In the genomic region with DNA sequence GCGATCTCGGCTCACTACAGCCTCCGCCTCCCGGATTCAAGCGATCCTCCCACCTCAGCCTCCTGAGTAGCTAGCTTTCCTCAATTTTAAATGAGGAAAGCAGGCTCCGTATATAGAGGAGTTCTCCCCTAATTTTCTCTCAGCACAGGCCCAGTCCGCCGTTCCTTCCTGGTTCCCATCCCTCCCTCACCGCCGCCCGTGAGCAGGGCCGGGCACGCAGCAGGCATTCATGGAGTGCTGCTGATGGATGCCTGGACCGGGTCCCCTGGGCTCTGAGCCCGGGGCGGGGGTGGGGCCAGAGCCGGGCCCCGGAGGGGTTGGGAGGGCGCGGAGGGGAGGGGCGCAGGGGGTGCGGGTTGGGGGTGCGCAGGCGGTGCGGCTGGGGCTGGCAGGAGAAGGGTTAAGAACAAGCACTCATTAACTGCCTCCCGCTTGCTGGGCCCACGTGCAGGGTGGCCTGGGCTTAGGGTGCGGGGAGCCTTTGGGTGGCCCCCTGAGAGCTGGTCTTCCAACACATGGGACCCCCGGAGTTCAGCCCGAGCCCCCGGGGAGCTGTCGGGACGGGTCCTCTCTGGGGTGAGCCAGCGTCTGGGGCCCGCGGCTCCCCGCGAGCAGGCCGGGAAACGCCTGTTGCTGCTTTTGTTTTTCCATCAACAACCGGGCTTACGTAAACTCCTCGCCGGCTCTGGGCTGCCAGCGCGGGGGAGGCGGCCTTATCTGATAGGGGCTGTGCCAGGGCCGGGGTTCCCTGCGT, we compare ENCODE assay signal across 8 cellular contexts. TPM values are rescaled to one million over a fixed set of nuclear protein-coding genes. Genes with fewer than 3 reads are reported as not detected.
DNase-seq lines count a peak whose midpoint lies in the region; ATAC-seq and TF ChIP-seq lines count a peak whose summit lies in the region.

No MANE protein-coding gene starts in this region.

- H3K4me1 ChIP-seq in testis, result peaks cover 6% of the 10 kb centered on the region

- H3K9me3 ChIP-seq in testis, result no peaks in the 10 kb centered on the region

- TF ChIP-seq CTCF in testis (IDR thresholded peaks at IDR 0.05), result no peak

- peak overlapping the region; percentile 32 to 49 for H3K4me3 ChIP-seq in testis

- H3K27ac ChIP-seq in testis, result no peak overlapping the region

- TF ChIP-seq POLR2A in testis (IDR thresholded peaks at IDR 0.05), result no peak

- no peak for ATAC-seq in HG02763 (IDR thresholded peaks at IDR 0.05; ENCODE audit: unreplicated experiment)
- ATAC-seq in GM21737 (IDR thresholded peaks at IDR 0.05; ENCODE audit: unreplicated experiment), result no peak

- peak; percentile 38 for DNase-seq in NCI-H345 (lab: John Stamatoyannopoulos, UW)
- no peak for DNase-seq in NCI-H345 treated with DMSO at 0.1 percent for 48 hours (lab: John Stamatoyannopoulos, UW; ENCODE audit: unreplicated experiment)
- peak; percentile 77 for DNase-seq in astrocyte of the hippocampus (ENCODE audit: low read depth, low spot score)
- DNase-seq in iPS-NIHi11 (ENCODE audit: low spot score), result peak; percentile 73
- peak; percentile 77 for DNase-seq in testis
- no peak for DNase-seq in activated CD4-positive, alpha-beta T cell treated with anti-CD3 and anti-CD28 coated beads, Interleukin-2, amount 50 U/mL, for 1 hour

- H3K36me3 ChIP-seq in testis (ENCODE audit: low read depth, missing control alignments), result no peaks in the 10 kb centered on the region

- no peaks in the 10 kb centered on the region for H3K27me3 ChIP-seq in testis

- intact Hi-C loops in testis (cut with DNase I; ENCODE audit: low total_unique reads), result no loop called here

- WGBS in testis, 2 donors, result 7 to 33% methylated on average over 11 to 49 of the region's 49 CpGs

RNA-seq across cellular contexts. Expression of a gene that starts 33.7 kb away (rescaled TPM):
- total RNA-seq in testis, result 1 to 10 TPM; 2.0 to 5.1 TPM
- polyA plus RNA-seq in testis (ENCODE audit: insufficient read depth, low read depth, low replicate concordance), result 3.4 TPM

Comparison
In these comparisons a context has a peak if more than half of its experiments do, and no peak if none do; other contexts are left out.
1. DNase-seq: peak in NCI-H345 (single experiment), astrocyte of the hippocampus (single experiment), iPS-NIHi11 (single experiment) and testis (single experiment); none in NCI-H345 treated with DMSO at 0.1 percent for 48 hours (single experiment) and activated CD4-positive, alpha-beta T cell treated with anti-CD3 and anti-CD28 coated beads, Interleukin-2, amount 50 U/mL, for 1 hour (single experiment).